In the genomic region with DNA sequence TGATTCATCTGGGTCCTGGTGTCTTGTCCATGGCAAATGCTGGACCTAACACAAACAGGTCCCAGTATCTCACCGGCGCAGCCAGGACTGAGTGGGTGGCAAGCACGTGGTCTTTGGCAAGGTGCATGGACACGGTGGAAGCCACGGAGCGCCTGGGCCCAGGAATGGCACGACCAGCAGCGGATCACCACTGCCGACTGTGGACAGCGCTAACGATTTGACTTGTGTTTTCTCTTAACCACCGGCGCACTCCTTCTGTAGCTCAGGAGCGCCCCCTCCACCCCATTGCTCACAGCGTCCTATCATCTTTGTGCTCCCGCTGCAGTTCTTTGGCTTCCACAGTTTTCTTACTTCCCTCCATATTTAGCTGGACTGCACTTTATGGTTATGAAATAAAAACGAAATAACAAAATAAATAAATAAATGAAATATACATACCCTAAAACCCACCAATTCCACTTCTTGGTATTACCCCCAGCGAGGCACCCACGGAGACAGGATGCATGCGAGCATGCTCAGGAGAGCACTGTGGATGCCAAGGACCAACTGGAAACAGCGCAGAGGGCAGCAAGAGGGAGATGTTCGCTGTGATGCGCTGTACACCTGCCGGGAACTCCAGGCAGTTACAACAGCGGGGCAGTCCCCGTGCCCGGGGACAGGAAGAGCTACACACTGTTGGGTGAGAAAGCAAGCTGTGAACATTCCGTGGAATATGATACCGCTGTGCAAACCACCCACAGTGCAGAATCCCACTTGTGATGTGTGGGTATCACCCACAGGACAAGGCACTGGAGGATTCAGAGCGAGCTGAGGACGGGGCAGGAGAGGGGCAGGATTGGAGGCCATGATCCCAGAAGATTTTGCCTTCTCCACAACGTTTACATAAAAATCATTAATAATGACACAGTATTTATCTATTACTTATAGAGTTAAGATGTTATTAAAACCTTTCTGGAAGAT, we compare ENCODE assay signal across 11 cellular contexts. TPM values are rescaled to one million over a fixed set of nuclear protein-coding genes. Genes with fewer than 3 reads are reported as not detected.
DNase-seq lines count a peak whose midpoint lies in the region; ATAC-seq and TF ChIP-seq lines count a peak whose summit lies in the region.
"Had no signal": no experiment of that assay in that cellular context is flagged by ENCODE, and none has a peak within 500 bp of the region (broad histone marks: within the 10 kb centered on the region; RNA-seq: fewer than 3 reads in every experiment).

No MANE protein-coding gene starts in this region.

- CTCF ChIA-PET in activated naive CD4-positive, alpha-beta T cell treated with anti-CD3 and anti-CD28 coated beads for 36 hours (lab: Charles Lee), result no interaction called here

- no peaks in the 10 kb centered on the region for H3K4me1 Mint-ChIP-seq in activated naive CD4-positive, alpha-beta T cell treated with anti-CD3 and anti-CD28 coated beads for 36 hours (ENCODE audit: low read depth)
- peaks cover 17% of the 10 kb centered on the region for H3K4me1 Mint-ChIP-seq in glutamatergic neuron (ENCODE audit: low read depth, unreplicated experiment)

- ATAC-seq in GM21447 (IDR thresholded peaks at IDR 0.05; ENCODE audit: unreplicated experiment) (no peak), GM19452 (IDR thresholded peaks at IDR 0.05; ENCODE audit: unreplicated experiment) (no peak)

- no peaks in the 10 kb centered on the region for H3K9me3 Mint-ChIP-seq in activated naive CD4-positive, alpha-beta T cell treated with anti-CD3 and anti-CD28 coated beads for 36 hours
- H3K9me3 Mint-ChIP-seq in glutamatergic neuron (ENCODE audit: unreplicated experiment), result peaks cover 5% of the 10 kb centered on the region

- DNase-seq in activated naive CD4-positive, alpha-beta T cell treated with anti-CD3 and anti-CD28 coated beads for 36 hours, result peak; percentile 18
- DNase-seq in activated naive CD4-positive, alpha-beta T cell treated with Interleukin-2 at 50 U/mL for 16 hours, result no peak
- DNase-seq in RPMI8226, result peak; percentile 81
- DNase-seq in glutamatergic neuron, result peak; percentile 68
- peak; percentile 37 for DNase-seq in stimulated activated CD8-positive, alpha-beta memory T cell treated with anti-CD3 and anti-CD28 coated beads, Interleukin-4, amount 100 ng/mL, for 48 hours
- no peak for DNase-seq in D341Med (ENCODE audit: low spot score)
- DNase-seq: cortex of kidney, NCI-H1930, uterus had no signal

- H3K4me3 Mint-ChIP-seq in activated naive CD4-positive, alpha-beta T cell treated with anti-CD3 and anti-CD28 coated beads for 36 hours, result no peak overlapping the region
- no peak overlapping the region for H3K4me3 Mint-ChIP-seq in glutamatergic neuron (ENCODE audit: unreplicated experiment)

- peaks cover 28% of the 10 kb centered on the region for H3K27me3 Mint-ChIP-seq in activated naive CD4-positive, alpha-beta T cell treated with anti-CD3 and anti-CD28 coated beads for 36 hours (ENCODE audit: low read depth)
- H3K27me3 Mint-ChIP-seq in glutamatergic neuron (ENCODE audit: unreplicated experiment), result peaks cover 17% of the 10 kb centered on the region

- H3K36me3 Mint-ChIP-seq in activated naive CD4-positive, alpha-beta T cell treated with anti-CD3 and anti-CD28 coated beads for 36 hours (ENCODE audit: low read depth), result no peaks in the 10 kb centered on the region
- peaks cover 5% of the 10 kb centered on the region for H3K36me3 Mint-ChIP-seq in glutamatergic neuron (ENCODE audit: unreplicated experiment)

- no peak for TF ChIP-seq CTCF in glutamatergic neuron (IDR thresholded peaks at IDR 0.05; ENCODE audit: partially characterized antibody, unreplicated experiment)

- intact Hi-C loops in activated naive CD4-positive, alpha-beta T cell treated with anti-CD3 and anti-CD28 coated beads for 36 hours (cut with micrococcal nuclease), result no loop called here

- H3K27ac Mint-ChIP-seq in activated naive CD4-positive, alpha-beta T cell treated with anti-CD3 and anti-CD28 coated beads for 36 hours, result no peak overlapping the region
- no peak overlapping the region for H3K27ac Mint-ChIP-seq in glutamatergic neuron (ENCODE audit: unreplicated experiment)

RNA-seq across cellular contexts. Expression of gene CIDEA, which starts 7.0 kb away (rescaled TPM):
- not detected for total RNA-seq in activated naive CD4-positive, alpha-beta T cell treated with anti-CD3 and anti-CD28 coated beads for 36 hours
- not detected for total RNA-seq in glutamatergic neuron (ENCODE audit: unreplicated experiment)
- total RNA-seq: uterus had no signal

Comparison
In these comparisons a context has a peak if more than half of its experiments do, and no peak if none do; other contexts are left out.
1. DNase-seq: peak in activated naive CD4-positive, alpha-beta T cell treated with anti-CD3 and anti-CD28 coated beads for 36 hours (single experiment), RPMI8226 (single experiment), glutamatergic neuron (single experiment) and stimulated activated CD8-positive, alpha-beta memory T cell treated with anti-CD3 and anti-CD28 coated beads, Interleukin-4, amount 100 ng/mL, for 48 hours (single experiment); none in activated naive CD4-positive, alpha-beta T cell treated with Interleukin-2 at 50 U/mL for 16 hours (single experiment) and D341Med (single experiment).